21 cellular contexts compared by ENCODE assay signal in genomic region chr1:182684128-182684828, GRCh38. TPM values are rescaled to one million over a fixed set of nuclear protein-coding genes. Genes with fewer than 3 reads are reported as not detected.
DNase-seq lines count a peak whose midpoint lies in the region; ATAC-seq and TF ChIP-seq lines count a peak whose summit lies in the region.
"Had no signal": no experiment of that assay in that cellular context is flagged by ENCODE, and none has a peak within 500 bp of the region (broad histone marks: within the 10 kb centered on the region; RNA-seq: fewer than 3 reads in every experiment).

Gene RGS8 (minus strand): TSS chr1:182684587. CDS start chr1:182669649, 14,938 bp downstream.

- H3K4me1 ChIP-seq in H9 (ENCODE audit: insufficient read depth, low read length): no peaks in the 10 kb centered on the region; the same call in 1 of the 2 replicates
- H3K4me1 ChIP-seq in iPS-18a (ENCODE audit: control insufficient read depth, low read depth, low read length): peaks cover 9% of the 10 kb centered on the region
- H3K4me1 ChIP-seq: psoas muscle, uterus had no signal

- H2AFZ ChIP-seq in H9 (ENCODE audit: low read length): no peak within 1 kb of the TSS

- H3K27ac ChIP-seq in H9 (ENCODE audit: insufficient read length, low read depth, low read length): no peak within 1 kb of the TSS
- H3K27ac ChIP-seq in iPS-18a (ENCODE audit: low read length): no peak within 1 kb of the TSS
- H3K27ac ChIP-seq: KMS-11, psoas muscle, uterus had no signal

- no peak within 1 kb of the TSS for H4K5ac ChIP-seq in H9 (ENCODE audit: insufficient read length, low read depth, low read length)

- H3K9me3 Mint-ChIP-seq in H9: no peaks in the 10 kb centered on the region
- no peaks in the 10 kb centered on the region for H3K9me3 Mint-ChIP-seq in activated T-helper 17 cell treated with anti-CD3 and anti-CD28 coated beads, Interleukin-2, amount 50 U/mL, for 72 hours
- H3K9me3 Mint-ChIP-seq: CD4-positive, alpha-beta T cell; neural crest cell had no signal

- H2BK120ac ChIP-seq in H9 (ENCODE audit: low read depth, low read length, poor library complexity, severe bottlenecking): no peak within 1 kb of the TSS

- no peaks in the 10 kb centered on the region for H3K79me1 ChIP-seq in H9 (ENCODE audit: insufficient read depth, low read depth, low read length, poor library complexity, severe bottlenecking)

- H3K4me2 ChIP-seq in H9 (ENCODE audit: insufficient read depth, insufficient read length, low read length): peak within 1 kb of the TSS; percentile 12
- H3K4me2 ChIP-seq: KMS-11 had no signal

- DNase-seq in Ammon's horn (ENCODE audit: low spot score) (peak; percentile 45), H9 (no peak), NCI-H2227 (lab: John Stamatoyannopoulos, UW; ENCODE audit: unreplicated experiment) (peak; percentile 64), DMS53 (lab: John Stamatoyannopoulos, UW) (no peak)
- DNase-seq in activated CD8-positive, alpha-beta memory T cell treated with anti-CD3 and anti-CD28 coated beads, Interleukin-2, amount 50 U/mL, for 4 hours: no peak
- DNase-seq: CD4-positive, alpha-beta T cell; dermis blood vessel endothelial cell; hippocampal formation; left cardiac atrium; midbrain; NCI-H446; psoas muscle; small intestine; stimulated activated CD4-positive, alpha-beta T cell treated with anti-CD3 and anti-CD28 coated beads, Interleukin-4, amount 100 ng/mL, for 4 hours; uterus had no signal

- H3T11ph ChIP-seq in H9 (ENCODE audit: low read length): no peak within 1 kb of the TSS

- no peak within 1 kb of the TSS for H4K91ac ChIP-seq in H9 (ENCODE audit: insufficient read length, low read depth, low read length)

- no peaks in the 10 kb centered on the region for H3K36me3 ChIP-seq in iPS-18a (ENCODE audit: control insufficient read depth, low read depth, low read length)
- H3K36me3 ChIP-seq: uterus had no signal

- no peak within 1 kb of the TSS for H3K56ac ChIP-seq in H9 (ENCODE audit: insufficient read length, low read depth, low read length)

- no peak within 1 kb of the TSS for H3K27ac Mint-ChIP-seq in H9
- no peak within 1 kb of the TSS for H3K27ac Mint-ChIP-seq in activated T-helper 17 cell treated with anti-CD3 and anti-CD28 coated beads, Interleukin-2, amount 50 U/mL, for 72 hours
- H3K27ac Mint-ChIP-seq: CD4-positive, alpha-beta T cell had no signal

- WGBS in H9 (ENCODE audit: extremely low coverage, insufficient read length, low lambda C conversion rate): no CpG with 5 or more reads among the region's 19 CpGs

- ATAC-seq in activated T-helper 17 cell treated with anti-CD3 and anti-CD28 coated beads, Interleukin-2, amount 50 U/mL, for 72 hours (replicated peaks): no peak
- no peak for ATAC-seq in GM21576 (IDR thresholded peaks at IDR 0.05; ENCODE audit: unreplicated experiment)
- ATAC-seq: psoas muscle had no signal

- H3K27me3 ChIP-seq in H9 (ENCODE audit: insufficient read depth, low read length) (no peaks in the 10 kb centered on the region; the same call in 1 of the 2 replicates), iPS-18a (ENCODE audit: control insufficient read depth, insufficient read depth, low read length) (peaks cover 35% of the 10 kb centered on the region)
- H3K27me3 ChIP-seq: uterus had no signal

- H2AK5ac ChIP-seq in H9 (ENCODE audit: insufficient read length, low read length): no peak within 1 kb of the TSS

- H2BK12ac ChIP-seq in H9 (ENCODE audit: insufficient read length, low read depth, low read length): no peak within 1 kb of the TSS

- H3K4ac ChIP-seq in H9 (ENCODE audit: low read depth, low read length): no peak within 1 kb of the TSS

- H3K18ac ChIP-seq in H9 (ENCODE audit: insufficient read length, low read depth, low read length): no peak within 1 kb of the TSS

- no peak within 1 kb of the TSS for H3K14ac ChIP-seq in H9 (ENCODE audit: insufficient read depth, low read length)

- no peaks in the 10 kb centered on the region for H3K23me2 ChIP-seq in H9 (ENCODE audit: insufficient read length, low read depth, low read length, poor library complexity, severe bottlenecking)

- H3K9ac ChIP-seq in H9 (ENCODE audit: extremely low read depth, insufficient read length, low read length): no peak within 1 kb of the TSS
- no peak within 1 kb of the TSS for H3K9ac ChIP-seq in iPS-18a (ENCODE audit: low read length)
- H3K9ac ChIP-seq: KMS-11 had no signal

- H3K79me2 ChIP-seq in H9 (ENCODE audit: insufficient read depth, low read length): no peaks in the 10 kb centered on the region

- H2BK15ac ChIP-seq in H9 (ENCODE audit: low read depth, low read length): no peak within 1 kb of the TSS

- no peak within 1 kb of the TSS for H4K8ac ChIP-seq in H9 (replicated peaks; ENCODE audit: insufficient read length, low read depth, low read length)

- no peak within 1 kb of the TSS for H2BK20ac ChIP-seq in H9 (ENCODE audit: low read depth, low read length, poor library complexity, severe bottlenecking)

- no peaks in the 10 kb centered on the region for H4K20me1 ChIP-seq in H9 (ENCODE audit: control insufficient read depth, insufficient read depth, insufficient read length)

- H3K4me3 Mint-ChIP-seq in H9: peak within 1 kb of the TSS in 1 of 2 experiments; percentile 50; a peak in 1 of 5 replicates
- no peak within 1 kb of the TSS for H3K4me3 Mint-ChIP-seq in activated T-helper 17 cell treated with anti-CD3 and anti-CD28 coated beads, Interleukin-2, amount 50 U/mL, for 72 hours
- H3K4me3 Mint-ChIP-seq: CD4-positive, alpha-beta T cell; neural crest cell had no signal

- H3K36me3 Mint-ChIP-seq in H9 (ENCODE audit: insufficient read depth in 1 of 3, low read depth in 3 of 3): no peaks in the 10 kb centered on the region
- no peaks in the 10 kb centered on the region for H3K36me3 Mint-ChIP-seq in activated T-helper 17 cell treated with anti-CD3 and anti-CD28 coated beads, Interleukin-2, amount 50 U/mL, for 72 hours (ENCODE audit: low read depth)

- H3K23ac ChIP-seq in H9 (ENCODE audit: insufficient read length, low read depth, low read length): no peak within 1 kb of the TSS

- H3K27me3 Mint-ChIP-seq in H9 (ENCODE audit: low read depth): peaks cover 24% of the 10 kb centered on the region
- peaks cover 22% of the 10 kb centered on the region for H3K27me3 Mint-ChIP-seq in activated T-helper 17 cell treated with anti-CD3 and anti-CD28 coated beads, Interleukin-2, amount 50 U/mL, for 72 hours

- no peak for TF ChIP-seq CTCF in H9 (conservative IDR thresholded peaks at IDR 0.05)

- H3K4me1 Mint-ChIP-seq in H9: peaks cover 5% of the 10 kb centered on the region in 2 experiments; a peak in 3 of 4 replicates
- no peaks in the 10 kb centered on the region for H3K4me1 Mint-ChIP-seq in activated T-helper 17 cell treated with anti-CD3 and anti-CD28 coated beads, Interleukin-2, amount 50 U/mL, for 72 hours

- H3K9me3 ChIP-seq in H9 (ENCODE audit: control insufficient read depth, low read depth, low read length) (no peaks in the 10 kb centered on the region), iPS-18a (ENCODE audit: control insufficient read depth, low read depth, low read length) (no peaks in the 10 kb centered on the region)
- H3K9me3 ChIP-seq: psoas muscle, uterus had no signal

- H3K4me3 ChIP-seq in iPS-18a (ENCODE audit: low read length): peak within 1 kb of the TSS; percentile 23
- H3K4me3 ChIP-seq: psoas muscle, uterus had no signal

- no peak within 1 kb of the TSS for H2BK5ac ChIP-seq in H9 (ENCODE audit: insufficient read length, low read length)

RNA-seq across cellular contexts. Expression of gene RGS8, which starts in this region (rescaled TPM):
- total RNA-seq in H9 (2021): 0.07 TPM in 1 of 2 replicates, not detected in the other
- under 1 TPM; 0.04 to 0.08 TPM for total RNA-seq in activated T-helper 17 cell treated with anti-CD3 and anti-CD28 coated beads, Interleukin-2, amount 50 U/mL, for 72 hours
- total RNA-seq: CD4-positive, alpha-beta T cell; dermis blood vessel endothelial cell; fibroblast of villous mesenchyme; psoas muscle; uterus had no signal

Comparison
In these comparisons a context has a peak if more than half of its experiments do, and no peak if none do; other contexts are left out.
1. DNase-seq: peak in Ammon's horn (single experiment) and NCI-H2227 (single experiment); none in H9 (single experiment), activated CD8-positive, alpha-beta memory T cell treated with anti-CD3 and anti-CD28 coated beads, Interleukin-2, amount 50 U/mL, for 4 hours (single experiment) and DMS53 (single experiment).